20 cellular contexts compared by ENCODE assay signal in the genomic region with DNA sequence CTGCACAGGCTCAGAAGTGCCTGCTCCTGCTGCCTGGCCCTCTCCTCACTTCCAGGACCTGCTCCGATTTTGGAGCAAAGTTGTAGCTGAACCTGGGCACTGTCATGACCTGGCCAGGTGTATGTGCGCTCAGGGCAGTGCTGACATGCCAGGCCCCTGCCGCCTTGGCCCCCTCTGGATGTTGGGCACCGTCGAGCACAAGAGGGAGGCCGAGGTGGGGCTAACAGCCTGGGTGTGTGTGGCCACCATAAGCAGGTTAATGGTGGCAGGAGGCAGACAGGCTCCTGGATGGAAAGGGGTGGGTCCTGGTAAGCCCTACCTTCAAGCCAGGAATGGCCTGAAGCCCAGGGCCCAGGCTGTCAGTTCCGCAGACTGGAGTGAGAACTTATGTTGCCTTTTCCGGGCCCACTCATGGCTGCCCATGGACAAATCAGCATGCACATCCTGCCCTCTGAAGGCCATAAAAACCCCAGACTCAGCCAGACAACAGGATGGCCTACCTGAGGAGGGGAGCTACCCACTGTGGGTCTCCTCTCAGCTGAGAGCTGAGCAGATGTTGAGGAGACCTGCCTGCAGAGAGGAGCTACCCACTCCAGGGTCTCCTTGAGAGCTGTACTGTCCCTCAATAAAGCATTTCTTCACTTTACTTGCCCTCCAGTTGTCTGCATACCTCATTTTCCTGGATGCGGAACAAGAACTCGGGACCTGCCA.
"Had no signal": no experiment of that assay in that cellular context is flagged by ENCODE, and none has a peak within 500 bp of the region (broad histone marks: within the 10 kb centered on the region; RNA-seq: fewer than 3 reads in every experiment).

No MANE protein-coding gene starts in this region.

- H3K27ac ChIP-seq: coronary artery, left lung, parathyroid adenoma, sigmoid colon, thoracic aorta had no signal

- H3K9ac ChIP-seq: parathyroid adenoma had no signal

- H3K27ac Mint-ChIP-seq: activated naive CD8-positive, alpha-beta T cell treated with anti-CD3 and anti-CD28 coated beads, Interleukin-2, amount 10 ng/mL, durations not matched to agents 7 days and 5 days; activated T-helper 1 cell treated with anti-CD3 and anti-CD28 coated beads, Interleukin-12 subunit alpha, Interleukin-12 subunit beta, Interleukin-2, Interleukin-4 antibody, amounts not matched to agents 30 ng/mL and 10 ng/mL and 1 ng/mL, durations not matched to agents 14 hours and 24 hours and 36 hours; brain; memory B cell; naive B cell; stimulated activated effector memory CD8-positive, alpha-beta T cell treated with anti-CD3 and anti-CD28 coated beads, Interleukin-12 subunit alpha, Interleukin-12 subunit beta, amount 100 ng/mL, for 72 hours had no signal

- H3K4me1 Mint-ChIP-seq: activated naive CD8-positive, alpha-beta T cell treated with anti-CD3 and anti-CD28 coated beads, Interleukin-2, amount 10 ng/mL, durations not matched to agents 7 days and 5 days; naive B cell had no signal

- H3K4me3 Mint-ChIP-seq: activated naive CD8-positive, alpha-beta T cell treated with anti-CD3 and anti-CD28 coated beads, Interleukin-2, amount 10 ng/mL, durations not matched to agents 7 days and 5 days; activated T-helper 1 cell treated with anti-CD3 and anti-CD28 coated beads, Interleukin-12 subunit alpha, Interleukin-12 subunit beta, Interleukin-2, Interleukin-4 antibody, amounts not matched to agents 30 ng/mL and 10 ng/mL and 1 ng/mL, durations not matched to agents 14 hours and 24 hours and 36 hours; brain; memory B cell; naive B cell; stimulated activated effector memory CD8-positive, alpha-beta T cell treated with anti-CD3 and anti-CD28 coated beads, Interleukin-12 subunit alpha, Interleukin-12 subunit beta, amount 100 ng/mL, for 72 hours had no signal

- H3K9me3 Mint-ChIP-seq: activated naive CD8-positive, alpha-beta T cell treated with anti-CD3 and anti-CD28 coated beads, Interleukin-2, amount 10 ng/mL, durations not matched to agents 7 days and 5 days; stimulated activated effector memory CD8-positive, alpha-beta T cell treated with anti-CD3 and anti-CD28 coated beads, Interleukin-12 subunit alpha, Interleukin-12 subunit beta, amount 100 ng/mL, for 72 hours had no signal

- H3K36me3 Mint-ChIP-seq: naive B cell had no signal

- H2AFZ ChIP-seq: parathyroid adenoma had no signal

- H3K27me3 ChIP-seq: gastrocnemius medialis, left lung, sigmoid colon had no signal

- H3K9me3 ChIP-seq: gastrocnemius medialis, left lung, mucosa of descending colon, sigmoid colon, thoracic aorta had no signal

- H3K36me3 ChIP-seq: gastrocnemius medialis, thoracic aorta had no signal

- ATAC-seq: activated CD4-positive, CD25-positive, alpha-beta regulatory T cell treated with anti-CD3 and anti-CD28 coated beads, Interleukin-2, amount 50 U/mL, for 24 hours; esophagus mucosa; mucosa of descending colon; SK-N-SH treated with all-trans-retinoic acid at 6 μM for 48 hours; stimulated activated effector memory CD8-positive, alpha-beta T cell treated with anti-CD3 and anti-CD28 coated beads, Interleukin-12 subunit alpha, Interleukin-12 subunit beta, amount 100 ng/mL, for 72 hours had no signal

- FAIRE-seq: kidney had no signal

- H3K27me3 Mint-ChIP-seq: activated naive CD8-positive, alpha-beta T cell treated with anti-CD3 and anti-CD28 coated beads, Interleukin-2, amount 10 ng/mL, durations not matched to agents 7 days and 5 days; brain had no signal

- DNase-seq: activated CD4-positive, alpha-beta T cell treated with anti-CD3 and anti-CD28 coated beads, Interleukin-2, amount 50 U/mL, for 4 hours; activated naive CD4-positive, alpha-beta T cell; activated naive CD8-positive, alpha-beta T cell treated with anti-CD3 and anti-CD28 coated beads, Interleukin-2, amount 10 ng/mL, durations not matched to agents 7 days and 5 days; central memory CD4-positive, alpha-beta T cell; kidney; mucosa of descending colon; naive B cell; sigmoid colon had no signal

- H3K4me3 ChIP-seq: coronary artery, gastrocnemius medialis, left lung, mucosa of descending colon, sigmoid colon, thoracic aorta had no signal

- H3K4me1 ChIP-seq: parathyroid adenoma had no signal
